In genomic region chr2:219513787-219514186, GRCh38 we compare ENCODE assay signal across 2 cellular contexts.
TF ChIP-seq lines count a peak whose summit lies in the region.

No MANE protein-coding gene starts in this region.

TF ChIP-seq in GM23338, 12 proteins besides CTCF, POLR2A, EP300 and RAD21:
- no peak for TF ChIP-seq ZNF114 (CRISPR knock-in tag; IDR thresholded peaks at IDR 0.05)
- TF ChIP-seq ZNF331 (CRISPR knock-in tag; IDR thresholded peaks at IDR 0.05; ENCODE audit: low read depth): no peak
- TF ChIP-seq JUNB (IDR thresholded peaks at IDR 0.05; ENCODE audit: unreplicated experiment): no peak
- no peak for TF ChIP-seq CREB1 (CRISPR knock-in tag; IDR thresholded peaks at IDR 0.05; ENCODE audit: low read depth)
- TF ChIP-seq ZNF462 (CRISPR knock-in tag; IDR thresholded peaks at IDR 0.05): no peak
- no peak for TF ChIP-seq EZH2 (IDR thresholded peaks at IDR 0.05; ENCODE audit: low read depth, unreplicated experiment)
- TF ChIP-seq ETS1 (IDR thresholded peaks at IDR 0.05): no peak
- TF ChIP-seq, protein P1, sequence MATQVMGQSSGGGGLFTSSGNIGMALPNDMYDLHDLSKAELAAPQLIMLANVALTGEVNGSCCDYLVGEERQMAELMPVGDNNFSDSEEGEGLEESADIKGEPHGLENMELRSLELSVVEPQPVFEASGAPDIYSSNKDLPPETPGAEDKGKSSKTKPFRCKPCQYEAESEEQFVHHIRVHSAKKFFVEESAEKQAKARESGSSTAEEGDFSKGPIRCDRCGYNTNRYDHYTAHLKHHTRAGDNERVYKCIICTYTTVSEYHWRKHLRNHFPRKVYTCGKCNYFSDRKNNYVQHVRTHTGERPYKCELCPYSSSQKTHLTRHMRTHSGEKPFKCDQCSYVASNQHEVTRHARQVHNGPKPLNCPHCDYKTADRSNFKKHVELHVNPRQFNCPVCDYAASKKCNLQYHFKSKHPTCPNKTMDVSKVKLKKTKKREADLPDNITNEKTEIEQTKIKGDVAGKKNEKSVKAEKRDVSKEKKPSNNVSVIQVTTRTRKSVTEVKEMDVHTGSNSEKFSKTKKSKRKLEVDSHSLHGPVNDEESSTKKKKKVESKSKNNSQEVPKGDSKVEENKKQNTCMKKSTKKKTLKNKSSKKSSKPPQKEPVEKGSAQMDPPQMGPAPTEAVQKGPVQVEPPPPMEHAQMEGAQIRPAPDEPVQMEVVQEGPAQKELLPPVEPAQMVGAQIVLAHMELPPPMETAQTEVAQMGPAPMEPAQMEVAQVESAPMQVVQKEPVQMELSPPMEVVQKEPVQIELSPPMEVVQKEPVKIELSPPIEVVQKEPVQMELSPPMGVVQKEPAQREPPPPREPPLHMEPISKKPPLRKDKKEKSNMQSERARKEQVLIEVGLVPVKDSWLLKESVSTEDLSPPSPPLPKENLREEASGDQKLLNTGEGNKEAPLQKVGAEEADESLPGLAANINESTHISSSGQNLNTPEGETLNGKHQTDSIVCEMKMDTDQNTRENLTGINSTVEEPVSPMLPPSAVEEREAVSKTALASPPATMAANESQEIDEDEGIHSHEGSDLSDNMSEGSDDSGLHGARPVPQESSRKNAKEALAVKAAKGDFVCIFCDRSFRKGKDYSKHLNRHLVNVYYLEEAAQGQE (IDR thresholded peaks at IDR 0.05; ENCODE audit: unreplicated experiment): no peak
- no peak for TF ChIP-seq EZH2phosphoT487 (IDR thresholded peaks at IDR 0.05; ENCODE audit: unreplicated experiment)
- no peak for TF ChIP-seq NANOG (IDR thresholded peaks at IDR 0.05; ENCODE audit: borderline replicate concordance)
- no peak for TF ChIP-seq POLR2AphosphoS5 (IDR thresholded peaks at IDR 0.05; ENCODE audit: low read depth)
- TF ChIP-seq STAT1 (IDR thresholded peaks at IDR 0.05; ENCODE audit: unreplicated experiment): no peak
TF ChIP-seq in GM23338: peak in this region for 0.

TF ChIP-seq in neural cell, 6 proteins besides CTCF, POLR2A, EP300 and RAD21:
- no peak for TF ChIP-seq SMC3 (conservative IDR thresholded peaks at IDR 0.05; ENCODE audit: poor library complexity)
- no peak for TF ChIP-seq TAF1 (IDR thresholded peaks at IDR 0.05; ENCODE audit: low read depth)
- TF ChIP-seq POLR2AphosphoS5 (IDR thresholded peaks at IDR 0.05): no peak
- TF ChIP-seq, protein P1 (IDR thresholded peaks at IDR 0.05; ENCODE audit: borderline replicate concordance): no peak
- no peak for TF ChIP-seq EZH2 (IDR thresholded peaks at IDR 0.05; ENCODE audit: borderline replicate concordance, insufficient read depth, low read length, poor library complexity, severe bottlenecking)
- no peak for TF ChIP-seq MXI1 (conservative IDR thresholded peaks at IDR 0.05; ENCODE audit: poor library complexity, severe bottlenecking)
